Comparison of ENCODE assay signal across 21 cellular contexts in the genomic region with DNA sequence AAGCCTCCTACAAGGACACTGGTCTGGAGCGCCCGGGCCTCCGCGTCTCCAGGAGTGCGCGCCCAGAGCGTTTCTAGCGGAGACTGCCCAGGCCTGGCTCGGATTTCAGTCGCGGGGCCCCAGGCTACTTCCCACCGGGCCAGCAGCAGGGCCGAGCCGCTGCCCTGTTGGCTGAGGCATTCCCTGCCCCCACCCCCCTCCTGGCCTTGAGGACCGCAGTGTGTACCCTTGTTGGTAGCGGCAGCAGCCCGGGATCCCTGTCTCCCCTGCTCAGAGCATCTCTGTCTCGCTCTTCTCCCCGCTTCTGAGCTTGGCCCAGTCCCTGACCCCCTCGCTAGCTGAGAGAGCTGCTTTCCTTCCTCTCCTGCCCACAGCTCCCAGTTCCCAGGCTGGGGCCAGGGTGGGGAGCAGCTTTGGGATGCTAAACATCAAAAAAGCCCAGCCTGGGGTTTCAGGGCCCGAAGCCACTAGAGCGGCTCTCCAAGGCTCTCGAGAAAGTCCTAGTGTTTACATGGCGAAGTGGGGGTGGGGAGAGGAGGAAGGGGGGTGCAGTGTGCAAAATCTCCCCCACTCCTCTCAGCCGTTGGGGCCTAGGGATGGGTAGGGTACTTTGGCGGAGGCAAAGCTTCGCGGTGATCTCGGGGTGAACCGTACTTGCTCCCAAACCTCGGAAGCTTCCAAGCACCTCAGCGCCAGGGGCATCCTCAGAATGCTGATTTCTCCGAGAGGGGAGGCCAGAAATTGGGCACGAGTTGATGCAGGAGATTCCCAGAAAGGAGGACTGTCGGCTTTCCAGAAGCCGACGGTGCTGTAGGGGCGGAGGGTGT. TPM values are rescaled to one million over a fixed set of nuclear protein-coding genes. Genes with fewer than 3 reads are reported as not detected.
DNase-seq lines count a peak whose midpoint lies in the region; ATAC-seq, FAIRE-seq and TF ChIP-seq lines count a peak whose summit lies in the region.
"Had no signal": no experiment of that assay in that cellular context is flagged by ENCODE, and none has a peak within 500 bp of the region (broad histone marks: within the 10 kb centered on the region; RNA-seq: fewer than 3 reads in every experiment).

No MANE protein-coding gene starts in this region.

- no peaks in the 10 kb centered on the region for H3F3A ChIP-seq in GM23248 (ENCODE audit: insufficient read depth)

- TF ChIP-seq CTCF in GM10266 (IDR thresholded peaks at IDR 0.05; ENCODE audit: control insufficient read depth, insufficient read depth, low read depth, missing control alignments) (no peak), H1 (IDR thresholded peaks at IDR 0.05; ENCODE audit: control extremely low read depth in 1 of 3, insufficient read depth in 1 of 3, low read depth in 1 of 3, low read length in 3 of 3) (no peak), osteocyte (IDR thresholded peaks at IDR 0.05) (no peak)

- H3K9ac ChIP-seq in H1 (replicated peaks in 1 of 4; ENCODE audit: extremely low read depth in 1 of 4, low read depth in 3 of 4, low read length in 3 of 4) (no peak overlapping the region), GM23248 (no peak overlapping the region)
- H3K9ac ChIP-seq: BLaER1 treated with 17β-estradiol and CSF1 and Interleukin-3, amounts not matched to agents 10 nM and 100 nM had no signal

- no peaks in the 10 kb centered on the region for H3K79me1 ChIP-seq in H1 (ENCODE audit: low read depth, low read length)

- H3K23me2 ChIP-seq in H1 (ENCODE audit: low read depth, low read length): no peaks in the 10 kb centered on the region

- POLR2A ChIA-PET in H1 (lab: Charles Lee; ENCODE audit: partially characterized antibody): interaction anchor here (1.9 kb wide), 1 partner anchor 9 kb away, joined by 8 read pairs; no protein-coding TSS in a partner anchor

- no peak overlapping the region; the same call in 1 of the 2 replicates for H3K18ac ChIP-seq in H1 (ENCODE audit: extremely low read depth, low read length)

- H2BK5ac ChIP-seq in H1 (ENCODE audit: low read depth, low read length): 0 out of 2 replicates have a peak overlapping the region, but pooled peaks have one; percentile 16

- no peak overlapping the region for H2BK120ac ChIP-seq in H1 (replicated peaks; ENCODE audit: low read depth, low read length)

- H2AK5ac ChIP-seq in H1 (ENCODE audit: low read depth, low read length): no peak overlapping the region

- in situ Hi-C loops in GM23248 (cut with MboI): no loop called here

- H3K9me2 ChIP-seq in GM23248 (ENCODE audit: insufficient read depth): no peaks in the 10 kb centered on the region

- CTCF ChIA-PET in H1 (lab: Charles Lee; ENCODE audit: partially characterized antibody): interaction anchor here (0.6 to 9.7 kb wide), 14 partner anchors 8 to 408 kb away, joined by 3 to 202 read pairs (median 4); a partner anchor contains a TSS

- H3K27me3 ChIP-seq in H1 (replicated peaks in 1 of 4; ENCODE audit: control insufficient read depth in 3 of 4, extremely low read depth in 1 of 4, insufficient read depth in 3 of 4, low read length in 3 of 4): peaks cover 94 to 99% (median 97%) of the 10 kb centered on the region in 4 experiments
- peaks cover 89% of the 10 kb centered on the region for H3K27me3 ChIP-seq in GM23248 (replicated peaks; ENCODE audit: insufficient read depth)

- no peak overlapping the region; the same call in 1 of the 2 replicates for H2BK15ac ChIP-seq in H1 (ENCODE audit: low read length)

- TF ChIP-seq POLR2A in H1 (IDR thresholded peaks at IDR 0.05; ENCODE audit: control extremely low read depth in 1 of 2, low read depth in 2 of 2, low read length in 2 of 2): no peak

- no peak for TF ChIP-seq EP300 in H1 (IDR thresholded peaks at IDR 0.05; ENCODE audit: borderline replicate concordance in 1 of 2, low read depth in 2 of 2, low read length in 2 of 2)

- H3K79me2 ChIP-seq in H1 (ENCODE audit: control insufficient read depth in 1 of 2, insufficient read depth in 2 of 2, low read length in 2 of 2) (no peaks in the 10 kb centered on the region), GM23248 (ENCODE audit: insufficient read depth) (no peaks in the 10 kb centered on the region)

- no peak overlapping the region for H2BK20ac ChIP-seq in H1 (ENCODE audit: low read length)

- peak; percentile 25 for DNase-seq in GM10266 (ENCODE audit: extremely low spot score)
- DNase-seq in NCI-H2029 (lab: John Stamatoyannopoulos, UW): peak; percentile 79
- DNase-seq in H1 (ENCODE audit: low read depth in 1 of 2, low spot score in 2 of 2): peak in 1 of 2 experiments; percentile 80
- DNase-seq in osteocyte (ENCODE audit: extremely low spot score, unreplicated experiment): no peak
- DNase-seq in inferior parietal cortex (ENCODE audit: extremely low spot score): no peak
- no peak for DNase-seq in GM23248
- DNase-seq: activated CD8-positive, alpha-beta T cell treated with anti-CD3 and anti-CD28 coated beads, Interleukin-2, amount 10 ng/mL, durations not matched to agents 7 days and 5 days; activated effector memory CD4-positive, alpha-beta T cell treated with Interleukin-2 at 50 U/mL for 16 hours; GDM1; naive B cell; NCI-H146; SIG-M5; stimulated activated CD4-positive, alpha-beta T cell treated with anti-CD3 and anti-CD28 coated beads, Interleukin-2, amount 100 ng/mL, for 48 hours; transverse colon had no signal

- H4K20me1 ChIP-seq in H1 (replicated peaks in 1 of 2; ENCODE audit: control insufficient read depth in 1 of 2, insufficient read depth in 2 of 2, low read length in 2 of 2): peaks cover 42 to 43% of the 10 kb centered on the region in 2 experiments
- H4K20me1 ChIP-seq in GM23248 (ENCODE audit: insufficient read depth): no peaks in the 10 kb centered on the region
- H4K20me1 ChIP-seq: BLaER1 treated with 17β-estradiol and CSF1 and Interleukin-3, amounts not matched to agents 10 nM and 100 nM had no signal

- no peak for ATAC-seq in HG02763 (IDR thresholded peaks at IDR 0.05; ENCODE audit: unreplicated experiment)
- ATAC-seq: activated CD8-positive, alpha-beta T cell treated with anti-CD3 and anti-CD28 coated beads, Interleukin-2, amount 10 ng/mL, durations not matched to agents 7 days and 5 days; esophagus mucosa; K562; left lobe of liver had no signal

- H3K4me3 ChIP-seq in H1 (ENCODE audit: extremely low read depth in 1 of 4, insufficient read depth in 2 of 4, low read depth in 3 of 4, low read length in 4 of 4) (peak overlapping the region in 1 of 4 experiments; percentile 28; a peak in 2 of 8 replicates), GM23248 (no peak overlapping the region)
- H3K4me3 ChIP-seq: BLaER1 treated with 17β-estradiol and CSF1 and Interleukin-3, amounts not matched to agents 10 nM and 100 nM; coronary artery; K562; transverse colon had no signal

- H3K4me1 ChIP-seq in H1 (replicated peaks in 1 of 4; ENCODE audit: control insufficient read depth in 3 of 4, insufficient read depth in 4 of 4, low read length in 3 of 4) (peaks cover 7 to 30% (median 20%) of the 10 kb centered on the region in 4 experiments), GM23248 (ENCODE audit: insufficient read depth) (no peaks in the 10 kb centered on the region)
- H3K4me1 ChIP-seq: BLaER1 treated with 17β-estradiol and CSF1 and Interleukin-3, amounts not matched to agents 10 nM and 100 nM had no signal

- no peak for FAIRE-seq in H1 (lab: Jason Lieb, UNC)
- FAIRE-seq: K562 had no signal

- H3K36me3 ChIP-seq in H1 (ENCODE audit: control insufficient read depth in 2 of 4, insufficient read depth in 4 of 4, low read length in 3 of 4) (peaks cover 0 to 6% (median 0%) of the 10 kb centered on the region in 4 experiments; a peak in 1 of 8 replicates), GM23248 (ENCODE audit: low read depth) (no peaks in the 10 kb centered on the region)
- H3K36me3 ChIP-seq: BLaER1 treated with 17β-estradiol and CSF1 and Interleukin-3, amounts not matched to agents 10 nM and 100 nM; transverse colon had no signal

- no peak overlapping the region; the same call in 1 of the 2 replicates for H4K8ac ChIP-seq in H1 (ENCODE audit: extremely low read depth, insufficient read depth, low read length)

- no peak overlapping the region for H3K14ac ChIP-seq in H1 (ENCODE audit: insufficient read length)

- no peak overlapping the region for H3K27ac ChIP-seq in H1 (ENCODE audit: low read depth, low read length)
- no peak overlapping the region for H3K27ac ChIP-seq in GM23248
- H3K27ac ChIP-seq: BLaER1 treated with 17β-estradiol and CSF1 and Interleukin-3, amounts not matched to agents 10 nM and 100 nM; coronary artery; transverse colon had no signal

- no peak overlapping the region for H3K56ac ChIP-seq in H1 (replicated peaks; ENCODE audit: insufficient read length, low read depth, low read length)

- peaks cover 83% of the 10 kb centered on the region for H3K27me3 Mint-ChIP-seq in osteocyte (ENCODE audit: unreplicated experiment)

- H3K36me3 Mint-ChIP-seq in osteocyte (ENCODE audit: unreplicated experiment): no peaks in the 10 kb centered on the region

- no peak overlapping the region for H3K23ac ChIP-seq in H1 (ENCODE audit: insufficient read length)

- no peaks in the 10 kb centered on the region for H3K4me1 Mint-ChIP-seq in osteocyte (ENCODE audit: unreplicated experiment)

- H4K91ac ChIP-seq in H1 (replicated peaks; ENCODE audit: insufficient read length, low read length): no peak overlapping the region

- H4K5ac ChIP-seq in H1 (ENCODE audit: insufficient read length, low read depth, low read length): no peak overlapping the region

- no peak for TF ChIP-seq RAD21 in H1 (IDR thresholded peaks at IDR 0.05 in 1 of 2, conservative IDR thresholded peaks at IDR 0.05 in 1 of 2; ENCODE audit: low read depth in 2 of 2, low read length in 2 of 2)

- H2AFZ ChIP-seq in H1 (ENCODE audit: low read length): no peak overlapping the region
- H2AFZ ChIP-seq in GM23248: no peak overlapping the region

- H3K4me3 Mint-ChIP-seq in osteocyte (ENCODE audit: unreplicated experiment): peak overlapping the region; percentile 28
- H3K4me3 Mint-ChIP-seq: activated CD8-positive, alpha-beta T cell treated with anti-CD3 and anti-CD28 coated beads, Interleukin-2, amount 10 ng/mL, durations not matched to agents 7 days and 5 days had no signal

- H3K9me3 ChIP-seq in H1 (ENCODE audit: insufficient read depth in 2 of 2, low read depth in 1 of 2, low read length in 1 of 2): no peaks in the 10 kb centered on the region
- H3K9me3 ChIP-seq in GM23248 (ENCODE audit: low read depth): no peaks in the 10 kb centered on the region
- H3K9me3 ChIP-seq: transverse colon had no signal

- H3K27ac Mint-ChIP-seq in osteocyte (ENCODE audit: unreplicated experiment): no peak overlapping the region
- H3K27ac Mint-ChIP-seq: activated CD8-positive, alpha-beta T cell treated with anti-CD3 and anti-CD28 coated beads, Interleukin-2, amount 10 ng/mL, durations not matched to agents 7 days and 5 days; naive B cell had no signal

- 0 out of 2 replicates have a peak overlapping the region, but pooled peaks have one; percentile 55 for H2BK12ac ChIP-seq in H1 (ENCODE audit: low read depth, low read length)

- H3K9me3 Mint-ChIP-seq in osteocyte (ENCODE audit: unreplicated experiment): no peaks in the 10 kb centered on the region

- WGBS in H1 (ENCODE audit: extremely low coverage in 1 of 2, insufficient coverage in 1 of 2, insufficient read length in 1 of 2, insufficient replicate concordance in 2 of 2, low coverage in 1 of 2, low lambda C conversion rate in 2 of 2, missing lambda C conversion rate in 1 of 2), 2 experiments: 3% methylated on average over 34 of the region's 38 CpGs; no CpG with 5 or more reads in 1 of the 2 experiments
- 2 to 3% methylated on average over 35 to 37 of the region's 38 CpGs for WGBS in GM23248 (ENCODE audit: low coverage in 1 of 2, low lambda C conversion rate in 2 of 2, missing lambda C conversion rate in 2 of 2), 2 experiments

- H3K4ac ChIP-seq in H1 (replicated peaks; ENCODE audit: insufficient read length, low read depth, low read length): no peak overlapping the region

- peak overlapping the region; percentile 50 to 55 for H3K4me2 ChIP-seq in H1 (ENCODE audit: insufficient read depth in 1 of 2, low read depth in 2 of 2, low read length in 2 of 2)
- no peak overlapping the region for H3K4me2 ChIP-seq in GM23248 (ENCODE audit: unreplicated experiment)
- H3K4me2 ChIP-seq: BLaER1 treated with 17β-estradiol and CSF1 and Interleukin-3, amounts not matched to agents 10 nM and 100 nM had no signal

RNA-seq across cellular contexts. Expression of a gene that starts 6.4 kb away (rescaled TPM):
- total RNA-seq in H1 (2021; fragmentation: NEBNext Ultra II Directional; extraction: Animal tissue kit (Norgen Biotek cat#: 25700)): not detected in 2 replicates
- polyA plus RNA-seq in H1 (2011; rRNA removed) (not detected in 2 replicates), GM23248 (2016; fragmentation: Nextera tagmentation; extraction: Ambion mirVana) (not detected in 2 replicates)
- polyA plus RNA-seq in H1 (2011; cell fraction: cytosol; rRNA removed): not detected
- not detected for polyA plus RNA-seq in H1 (2011; cell fraction: nucleus; rRNA removed)
- not detected in 4 replicates for polyA plus RNA-seq in H1 (2012, experiment 1 of 2)
- not detected for polyA plus RNA-seq in H1 (2012, experiment 2 of 2)
- polyA plus RNA-seq in H1 (2013, experiment 1 of 2): not detected
- not detected for polyA plus RNA-seq in H1 (2013, experiment 2 of 2)
- polyA minus RNA-seq in H1 (2011; rRNA and poly(A)+ RNA removed): not detected in 2 replicates
- polyA minus RNA-seq in H1 (2011; cell fraction: cytosol; rRNA and poly(A)+ RNA removed): not detected
- not detected for polyA minus RNA-seq in H1 (2011; cell fraction: nucleus; rRNA and poly(A)+ RNA removed)
- total RNA-seq in osteocyte: not detected in 2 replicates
- not detected in 2 replicates for total RNA-seq in GM23248 (2014; rRNA removed; shearing (Covaris generic))
- total RNA-seq: activated CD8-positive, alpha-beta T cell treated with anti-CD3 and anti-CD28 coated beads, Interleukin-2, amount 10 ng/mL, durations not matched to agents 7 days and 5 days; esophagus mucosa; renal cortical epithelial cell; transverse colon had no signal
- polyA plus RNA-seq: K562 had no signal

Comparison
In these comparisons a context has a peak if more than half of its experiments do, and no peak if none do; other contexts are left out.
1. DNase-seq: peak in GM10266 (single experiment) and NCI-H2029 (single experiment); none in osteocyte (single experiment), inferior parietal cortex (single experiment) and GM23248 (single experiment).